ENCODE assay signal across 26 cellular contexts in the genomic region with DNA sequence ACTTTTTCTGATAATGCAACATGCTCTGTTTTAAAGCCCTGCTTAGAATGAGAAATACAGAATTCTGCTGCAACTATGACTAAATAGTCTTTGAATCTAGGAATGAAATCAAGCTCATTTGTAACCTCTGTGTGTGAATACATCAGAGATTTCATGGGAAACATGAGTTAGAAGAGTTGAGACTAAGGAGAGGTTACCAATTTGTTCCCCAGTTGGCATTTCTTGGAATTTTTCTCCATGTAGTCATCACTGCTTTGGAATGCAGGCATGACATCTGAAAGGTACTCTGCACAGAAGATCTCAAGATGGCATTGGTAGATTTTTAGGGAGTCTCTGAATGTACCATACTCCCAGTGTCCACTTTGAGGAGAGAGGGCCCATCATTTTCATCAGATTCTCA.
DNase-seq lines count a peak whose midpoint lies in the region; ATAC-seq, FAIRE-seq and TF ChIP-seq lines count a peak whose summit lies in the region.
"Had no signal": no experiment of that assay in that cellular context is flagged by ENCODE, and none has a peak within 500 bp of the region (broad histone marks: within the 10 kb centered on the region; RNA-seq: fewer than 3 reads in every experiment).

No MANE protein-coding gene starts in this region.

- no peaks in the 10 kb centered on the region for H3K9me3 Mint-ChIP-seq in glutamatergic neuron (ENCODE audit: unreplicated experiment)
- H3K9me3 Mint-ChIP-seq: activated T-helper 2 cell treated with anti-CD3 and anti-CD28 coated beads, Interferon-gamma antibody, Interleukin-2, Interleukin-4, amounts not matched to agents 10 μg/mL and 5 μg/mL and 100 μg/mL, durations not matched to agents 14 hours and 24 hours and 36 hours; GM23338 had no signal

- no peaks in the 10 kb centered on the region for H3K9me3 ChIP-seq in mesodermal cell (ENCODE audit: control insufficient read depth, low read length)
- H3K9me3 ChIP-seq: ascending aorta had no signal

- H3K4me1 Mint-ChIP-seq in glutamatergic neuron (ENCODE audit: low read depth, unreplicated experiment): no peaks in the 10 kb centered on the region

- H3K27ac ChIP-seq in mesodermal cell (ENCODE audit: low read depth, low read length, severe bottlenecking): peak overlapping the region; percentile 32
- H3K27ac ChIP-seq: ascending aorta, hepatocyte had no signal

- H3K4me3 ChIP-seq in bronchial epithelial cell (ENCODE audit: low read depth, low read length): no peak overlapping the region
- H3K4me3 ChIP-seq in mesodermal cell (ENCODE audit: extremely low read depth, insufficient read depth, low read length, poor library complexity, severe bottlenecking): no peak overlapping the region
- H3K4me3 ChIP-seq: ascending aorta, GM23338, hepatocyte had no signal

- H3K4me3 Mint-ChIP-seq in glutamatergic neuron (ENCODE audit: unreplicated experiment): no peak overlapping the region
- H3K4me3 Mint-ChIP-seq: activated CD4-positive, alpha-beta memory T cell treated with anti-CD3 and anti-CD28 coated beads for 36 hours; activated naive CD8-positive, alpha-beta T cell; CD4-positive, alpha-beta T cell; GM23338; natural killer cell treated with Interleukin-12 subunit alpha and Interleukin-12 subunit beta and Interleukin-15 and Interleukin-18, amount 100 ng/mL, for 72 hours had no signal

- FAIRE-seq in bronchial epithelial cell (lab: Jason Lieb, UNC): no peak
- FAIRE-seq: HepG2, small intestine had no signal

- peaks cover 7% of the 10 kb centered on the region for H3K4me1 ChIP-seq in mesodermal cell (ENCODE audit: control insufficient read depth, insufficient read depth, low read length, poor library complexity, severe bottlenecking)
- H3K4me1 ChIP-seq: ascending aorta had no signal

- no peaks in the 10 kb centered on the region for H3K27me3 ChIP-seq in bronchial epithelial cell (ENCODE audit: control insufficient read depth, insufficient read depth, low read length)
- H3K27me3 ChIP-seq: ascending aorta, hepatocyte had no signal

- no peaks in the 10 kb centered on the region for H3K36me3 Mint-ChIP-seq in glutamatergic neuron (ENCODE audit: unreplicated experiment)
- H3K36me3 Mint-ChIP-seq: activated CD4-positive, alpha-beta memory T cell treated with anti-CD3 and anti-CD28 coated beads for 36 hours; activated naive CD8-positive, alpha-beta T cell; natural killer cell treated with Interleukin-12 subunit alpha and Interleukin-12 subunit beta and Interleukin-15 and Interleukin-18, amount 100 ng/mL, for 72 hours had no signal

- no peak for ATAC-seq in GM18502 (IDR thresholded peaks at IDR 0.05; ENCODE audit: poor library complexity, unreplicated experiment)
- ATAC-seq: GM23338; HepG2; natural killer cell treated with Interleukin-12 subunit alpha and Interleukin-12 subunit beta and Interleukin-15 and Interleukin-18, amount 100 ng/mL, for 72 hours had no signal

- H3K36me3 ChIP-seq in bronchial epithelial cell (ENCODE audit: control insufficient read depth, insufficient read depth, low read length) (no peaks in the 10 kb centered on the region), mesodermal cell (ENCODE audit: control insufficient read depth, insufficient read depth, low read length) (no peaks in the 10 kb centered on the region)
- H3K36me3 ChIP-seq: ascending aorta had no signal

- DNase-seq in EH (ENCODE audit: low read depth) (peak; percentile 71), M059J (ENCODE audit: low read depth) (peak; percentile 94), bronchial epithelial cell (ENCODE audit: low read depth) (peak; percentile 50), NCI-H748 treated with DMSO at 0.1 percent for 48 hours (lab: John Stamatoyannopoulos, UW) (no peak), glutamatergic neuron (no peak)
- DNase-seq: activated CD4-positive, alpha-beta memory T cell treated with anti-CD3 and anti-CD28 coated beads for 36 hours; activated CD4-positive, CD25-positive, alpha-beta regulatory T cell; CD4-positive, alpha-beta T cell; erythroblast; foreskin fibroblast; Kasumi-1; NCI-H1092 treated with DMSO at 0.1 percent for 48 hours; NCI-H1930; NCI-H2227 treated with DMSO at 0.1 percent for 48 hours; Right ventricle myocardium superior; small intestine; stimulated activated CD4-positive, alpha-beta T cell treated with anti-CD3 and anti-CD28 coated beads, Interleukin-1b, Interleukin-23, amount 100 ng/mL, for 48 hours had no signal

- H3K27me3 Mint-ChIP-seq in glutamatergic neuron (ENCODE audit: unreplicated experiment): no peaks in the 10 kb centered on the region
- H3K27me3 Mint-ChIP-seq: activated CD4-positive, alpha-beta memory T cell treated with anti-CD3 and anti-CD28 coated beads for 36 hours; activated naive CD8-positive, alpha-beta T cell; natural killer cell treated with Interleukin-12 subunit alpha and Interleukin-12 subunit beta and Interleukin-15 and Interleukin-18, amount 100 ng/mL, for 72 hours had no signal

- no peak overlapping the region for H3K27ac Mint-ChIP-seq in glutamatergic neuron (ENCODE audit: unreplicated experiment)
- H3K27ac Mint-ChIP-seq: activated CD4-positive, alpha-beta memory T cell treated with anti-CD3 and anti-CD28 coated beads for 36 hours; activated naive CD8-positive, alpha-beta T cell; activated T-helper 2 cell treated with anti-CD3 and anti-CD28 coated beads, Interferon-gamma antibody, Interleukin-2, Interleukin-4, amounts not matched to agents 10 μg/mL and 5 μg/mL and 100 μg/mL, durations not matched to agents 14 hours and 24 hours and 36 hours; CD4-positive, alpha-beta T cell; GM23338; natural killer cell treated with Interleukin-12 subunit alpha and Interleukin-12 subunit beta and Interleukin-15 and Interleukin-18, amount 100 ng/mL, for 72 hours had no signal

- TF ChIP-seq CTCF in bronchial epithelial cell (IDR thresholded peaks at IDR 0.05; ENCODE audit: insufficient read depth, low read length, severe bottlenecking) (no peak), glutamatergic neuron (IDR thresholded peaks at IDR 0.05; ENCODE audit: partially characterized antibody, unreplicated experiment) (no peak)

Comparison
In these comparisons a context has a peak if more than half of its experiments do, and no peak if none do; other contexts are left out.
1. DNase-seq: peak in EH (single experiment), M059J (single experiment) and bronchial epithelial cell (single experiment); none in NCI-H748 treated with DMSO at 0.1 percent for 48 hours (single experiment) and glutamatergic neuron (single experiment).